In genomic region chr14:95127531-95127911, GRCh38 we compare ENCODE assay signal across 20 cellular contexts. TPM values are rescaled to one million over a fixed set of nuclear protein-coding genes. Genes with fewer than 3 reads are reported as not detected.
DNase-seq lines count a peak whose midpoint lies in the region; ATAC-seq and TF ChIP-seq lines count a peak whose summit lies in the region.
"Had no signal": no experiment of that assay in that cellular context is flagged by ENCODE, and none has a peak within 500 bp of the region (broad histone marks: within the 10 kb centered on the region; RNA-seq: fewer than 3 reads in every experiment).

No MANE protein-coding gene starts in this region.

- no peaks in the 10 kb centered on the region for H3K9me3 ChIP-seq in left lung
- H3K9me3 ChIP-seq: BLaER1 treated with 17β-estradiol and CSF1 and Interleukin-3, amounts not matched to agents 10 nM and 100 nM had no signal

- CTCF ChIA-PET in activated naive CD4-positive, alpha-beta T cell treated with anti-CD3 and anti-CD28 coated beads for 36 hours (lab: Charles Lee) = no interaction called here

- DNase-seq in activated naive CD4-positive, alpha-beta T cell treated with anti-CD3 and anti-CD28 coated beads for 36 hours = no peak
- DNase-seq in left lung (no peak), NAMALWA (ENCODE audit: low spot score) (no peak), T-helper 9 cell (no peak)
- no peak for DNase-seq in activated T-cell treated with anti-CD3 and anti-CD28 coated beads, Interleukin-2, amount 50 U/mL, for 48 hours
- DNase-seq: CD8-positive, alpha-beta memory T cell; COR-L47; DMS 273 treated with DMSO at 0.1 percent for 48 hours; DMS53; DND-41; EL; GOT3; H7; HFFc6 had no signal

- H3K36me3 Mint-ChIP-seq in activated naive CD4-positive, alpha-beta T cell treated with anti-CD3 and anti-CD28 coated beads, Interleukin-2, amount 50 U/mL, for 24 hours = peaks cover 23% of the 10 kb centered on the region
- peaks cover 48% of the 10 kb centered on the region for H3K36me3 Mint-ChIP-seq in activated naive CD4-positive, alpha-beta T cell treated with anti-CD3 and anti-CD28 coated beads for 36 hours (ENCODE audit: low read depth)

- TF ChIP-seq CTCF in left lung (IDR thresholded peaks at IDR 0.05) = no peak

- peaks cover 0 to 57% of the 10 kb centered on the region in 2 donors for H3K36me3 ChIP-seq in left lung

- peak overlapping the region in 1 of 2 donors; percentile 23 for H3K27ac ChIP-seq in left lung
- H3K27ac ChIP-seq: BLaER1 treated with 17β-estradiol and CSF1 and Interleukin-3, amounts not matched to agents 10 nM and 100 nM; HL-60 had no signal

- intact Hi-C loops in activated naive CD4-positive, alpha-beta T cell treated with anti-CD3 and anti-CD28 coated beads for 36 hours (cut with micrococcal nuclease) = no loop called here
- intact Hi-C loops in left lung (cut with DNase I) = no loop called here

- no peaks in the 10 kb centered on the region for H3K27me3 Mint-ChIP-seq in activated naive CD4-positive, alpha-beta T cell treated with anti-CD3 and anti-CD28 coated beads, Interleukin-2, amount 50 U/mL, for 24 hours
- H3K27me3 Mint-ChIP-seq in activated naive CD4-positive, alpha-beta T cell treated with anti-CD3 and anti-CD28 coated beads for 36 hours (ENCODE audit: low read depth) = no peaks in the 10 kb centered on the region
- H3K27me3 Mint-ChIP-seq: B cell; CD8-positive, alpha-beta memory T cell had no signal

- H3K9me3 Mint-ChIP-seq in activated naive CD4-positive, alpha-beta T cell treated with anti-CD3 and anti-CD28 coated beads, Interleukin-2, amount 50 U/mL, for 24 hours = no peaks in the 10 kb centered on the region
- no peaks in the 10 kb centered on the region for H3K9me3 Mint-ChIP-seq in activated naive CD4-positive, alpha-beta T cell treated with anti-CD3 and anti-CD28 coated beads for 36 hours
- H3K9me3 Mint-ChIP-seq: CD8-positive, alpha-beta memory T cell; HFFc6 had no signal

- no peak overlapping the region for H3K4me3 ChIP-seq in left lung
- H3K4me3 ChIP-seq: BLaER1 treated with 17β-estradiol and CSF1 and Interleukin-3, amounts not matched to agents 10 nM and 100 nM had no signal

- H3K27ac Mint-ChIP-seq in activated naive CD4-positive, alpha-beta T cell treated with anti-CD3 and anti-CD28 coated beads, Interleukin-2, amount 50 U/mL, for 24 hours = peak overlapping the region; percentile 41
- no peak overlapping the region for H3K27ac Mint-ChIP-seq in activated naive CD4-positive, alpha-beta T cell treated with anti-CD3 and anti-CD28 coated beads for 36 hours
- H3K27ac Mint-ChIP-seq: HFFc6 had no signal

- H3K27me3 ChIP-seq in left lung = no peaks in the 10 kb centered on the region
- H3K27me3 ChIP-seq: BLaER1 treated with 17β-estradiol and CSF1 and Interleukin-3, amounts not matched to agents 10 nM and 100 nM had no signal

- ATAC-seq in GM18498 (IDR thresholded peaks at IDR 0.05; ENCODE audit: unreplicated experiment) (peak; percentile 44), left lung (peak; percentile 68)
- ATAC-seq: HCT116 had no signal

- peaks cover 39% of the 10 kb centered on the region for H3K4me1 Mint-ChIP-seq in activated naive CD4-positive, alpha-beta T cell treated with anti-CD3 and anti-CD28 coated beads, Interleukin-2, amount 50 U/mL, for 24 hours
- peaks cover 26% of the 10 kb centered on the region for H3K4me1 Mint-ChIP-seq in activated naive CD4-positive, alpha-beta T cell treated with anti-CD3 and anti-CD28 coated beads for 36 hours (ENCODE audit: low read depth)

- no peak overlapping the region for H3K4me3 Mint-ChIP-seq in activated naive CD4-positive, alpha-beta T cell treated with anti-CD3 and anti-CD28 coated beads, Interleukin-2, amount 50 U/mL, for 24 hours
- H3K4me3 Mint-ChIP-seq in activated naive CD4-positive, alpha-beta T cell treated with anti-CD3 and anti-CD28 coated beads for 36 hours = no peak overlapping the region
- H3K4me3 Mint-ChIP-seq: B cell; CD8-positive, alpha-beta memory T cell; HFFc6 had no signal

- H3K4me1 ChIP-seq in left lung = peaks cover 0 to 9% of the 10 kb centered on the region in 2 donors

RNA-seq across cellular contexts. Expression of gene DICER1, which starts 29.8 kb away (rescaled TPM):
- total RNA-seq in activated naive CD4-positive, alpha-beta T cell treated with anti-CD3 and anti-CD28 coated beads for 36 hours = 10 to 100 TPM; 38.1 to 42.3 TPM
- 10 to 100 TPM; 50.3 to 76.9 TPM for total RNA-seq in left lung
